Comparison of ENCODE assay signal across 8 cellular contexts in genomic region chr13:23888658-23889597, GRCh38. TPM values are rescaled to one million over a fixed set of nuclear protein-coding genes. Genes with fewer than 3 reads are reported as not detected.
A peak's percentile ranks its signal among the peaks of the same experiment; 100 is the strongest.
DNase-seq lines count a peak whose midpoint lies in the region; ATAC-seq, FAIRE-seq and TF ChIP-seq lines count a peak whose summit lies in the region.

MIPEP (minus strand) TSS chr13:23889400; CDS start chr13:23889320, 80 bp downstream.

- H3K4me3 ChIP-seq in GM12865 (ENCODE audit: low read depth, low read length): peak within 1 kb of the TSS; percentile 85
- peak within 1 kb of the TSS; percentile 68 for H3K4me3 ChIP-seq in SU-DHL-6 (ENCODE audit: insufficient read depth, low read length, poor library complexity, severe bottlenecking)
- peak within 1 kb of the TSS; percentile 70 to 99 (median 94) for H3K4me3 ChIP-seq in pancreas
- H3K4me3 ChIP-seq in tibial artery: peak within 1 kb of the TSS; percentile 74 to 75

- peaks cover 0 to 11% (median 4%) of the 10 kb centered on the region in 3 donors for H3K4me1 ChIP-seq in pancreas
- H3K4me1 ChIP-seq in tibial artery: peaks cover 0 to 22% (median 9%) of the 10 kb centered on the region in 4 donors

- H3K27ac ChIP-seq in SU-DHL-6 (ENCODE audit: low read depth, low read length): peak within 1 kb of the TSS; percentile 25; the same call in 1 of the 2 replicates
- peak within 1 kb of the TSS; percentile 77 to 90 (median 86) for H3K27ac ChIP-seq in pancreas
- peak within 1 kb of the TSS; percentile 81 to 82 for H3K27ac ChIP-seq in tibial artery

- peak; percentile 81 for TF ChIP-seq CTCF in GM12865 (IDR thresholded peaks at IDR 0.05; ENCODE audit: insufficient read depth, low read depth, low read length, missing control alignments)
- peak; percentile 58 for TF ChIP-seq CTCF in SU-DHL-6 (IDR thresholded peaks at IDR 0.05; ENCODE audit: insufficient read depth, low read length, poor library complexity, severe bottlenecking)
- peak; percentile 33 to 84 (median 66) for TF ChIP-seq CTCF in pancreas (IDR thresholded peaks at IDR 0.05)
- TF ChIP-seq CTCF in tibial artery (IDR thresholded peaks at IDR 0.05): peak; percentile 68 to 75

- H3K27me3 ChIP-seq in SU-DHL-6 (ENCODE audit: low read length) (no peaks in the 10 kb centered on the region), pancreas (no peaks in the 10 kb centered on the region), tibial artery (no peaks in the 10 kb centered on the region)

- H3K9ac ChIP-seq in SU-DHL-6 (ENCODE audit: low read length): peak within 1 kb of the TSS; percentile 69

- H4K20me1 ChIP-seq in SU-DHL-6 (ENCODE audit: low read depth, low read length): no peaks in the 10 kb centered on the region

- no peaks in the 10 kb centered on the region for H3F3A ChIP-seq in SU-DHL-6 (ENCODE audit: insufficient read depth)

- peaks cover 4% of the 10 kb centered on the region for H3K79me2 ChIP-seq in SU-DHL-6 (ENCODE audit: insufficient read depth, low read length)

- DNase-seq in GM12865 (ENCODE audit: low read depth): peak; percentile 97
- DNase-seq in NCI-H1092 (lab: John Stamatoyannopoulos, UW): peak; percentile 95
- DNase-seq in activated naive CD8-positive, alpha-beta T cell treated with anti-CD3 and anti-CD28 coated beads, Interleukin-2, amount 50 U/mL, for 16 hours (ENCODE audit: low read depth, low spot score): peak; percentile 83
- peak; percentile 96 for DNase-seq in Right ventricle myocardium inferior (ENCODE audit: missing footprints)
- DNase-seq in pancreas: peak; percentile 92 to 97 (median 93)
- DNase-seq in tibial artery: peak; percentile 90 to 96

- peak; percentile 49 for FAIRE-seq in pancreas (lab: Jason Lieb, UNC)

- peak within 1 kb of the TSS; percentile 89 for H2AFZ ChIP-seq in SU-DHL-6 (ENCODE audit: low read depth, low read length, severe bottlenecking)

- intact Hi-C loops in Right ventricle myocardium inferior (cut with DNase I): loop anchor here (5.0 kb wide), 1 partner anchor 312 kb away; no protein-coding TSS in a partner anchor
- intact Hi-C loops in pancreas (cut with DNase I): no loop called here
- intact Hi-C loops in tibial artery (cut with DNase I; ENCODE audit: low total_unique reads): no loop called here

- 0% methylated on average over 71 to 73 of the region's 73 CpGs for WGBS in pancreas, 2 donors

- H3K9me2 ChIP-seq in SU-DHL-6 (replicated peaks; ENCODE audit: insufficient read depth, low read length): no peaks in the 10 kb centered on the region

- H3K9me3 ChIP-seq in SU-DHL-6 (ENCODE audit: insufficient read depth, low read length) (no peaks in the 10 kb centered on the region), pancreas (no peaks in the 10 kb centered on the region), tibial artery (no peaks in the 10 kb centered on the region)

- H3K4me2 ChIP-seq in SU-DHL-6 (ENCODE audit: low read depth, low read length, poor library complexity, severe bottlenecking): peak within 1 kb of the TSS; percentile 66

- H3K36me3 ChIP-seq in SU-DHL-6 (ENCODE audit: low read length) (no peaks in the 10 kb centered on the region), pancreas (peaks cover 0 to 9% (median 0%) of the 10 kb centered on the region in 3 donors), tibial artery (peaks cover 9 to 10% (median 9%) of the 10 kb centered on the region in 3 donors)

- ATAC-seq in HG02610 (IDR thresholded peaks at IDR 0.05; ENCODE audit: unreplicated experiment): peak; percentile 94
- peak; percentile 99 for ATAC-seq in Right ventricle myocardium inferior
- ATAC-seq in pancreas: peak; percentile 96 to 99 (median 98)

RNA-seq across cellular contexts. Expression of gene MIPEP, which starts in this region (rescaled TPM):
- 37.7 TPM for total RNA-seq in Right ventricle myocardium inferior
- 10 to 100 TPM in 4 of 6 donors, 1 to 10 TPM in 2; 8.0 to 12.2 (median 10.6) TPM for total RNA-seq in pancreas
- polyA plus RNA-seq in pancreas: 10 to 100 TPM in 1 of 2 donors, 1 to 10 TPM in 1; 9.5 to 12.8 TPM

Comparison
In these comparisons a context has a peak if more than half of its experiments do, and no peak if none do; other contexts are left out.
1. Peak in every context shown above with its lines: DNase-seq, ATAC-seq, H3K4me3 ChIP-seq and H3K27ac ChIP-seq.
2. H3K27ac ChIP-seq: peak in every context shown above with its lines; median percentile 86 in pancreas; 82 in tibial artery; 25 in SU-DHL-6.